42 cellular contexts compared by ENCODE assay signal in genomic region chr11:69609351-69609750, GRCh38.
"Had no signal": no experiment of that assay in that cellular context is flagged by ENCODE, and none has a peak within 500 bp of the region (broad histone marks: within the 10 kb centered on the region; RNA-seq: fewer than 3 reads in every experiment).

No MANE protein-coding gene starts in this region.

- H3K4me1 Mint-ChIP-seq: activated B cell treated with CpG ODN at 0.5 μM for 24 hours; activated CD4-positive, alpha-beta memory T cell treated with anti-CD3 and anti-CD28 coated beads, Interleukin-2, amount 10 ng/mL, durations not matched to agents 7 days and 5 days; activated CD8-positive, alpha-beta memory T cell treated with anti-CD3 and anti-CD28 coated beads, Interleukin-2, amount 10 ng/mL, durations not matched to agents 7 days and 5 days; activated naive CD8-positive, alpha-beta T cell treated with anti-CD3 and anti-CD28 coated beads for 36 hours; activated T-helper 17 cell treated with anti-CD3 and anti-CD28 coated beads, Interleukin-2, amount 50 U/mL, for 72 hours; brain; T-cell; T-helper 17 cell had no signal

- H3K27ac Mint-ChIP-seq: activated B cell treated with CpG ODN at 0.5 μM for 24 hours; activated CD4-positive, alpha-beta memory T cell treated with anti-CD3 and anti-CD28 coated beads, Interleukin-2, amount 10 ng/mL, durations not matched to agents 7 days and 5 days; activated CD8-positive, alpha-beta memory T cell treated with anti-CD3 and anti-CD28 coated beads, Interleukin-2, amount 10 ng/mL, durations not matched to agents 7 days and 5 days; activated naive CD8-positive, alpha-beta T cell treated with anti-CD3 and anti-CD28 coated beads for 36 hours; activated T-cell treated with anti-CD3 and anti-CD28 coated beads, Interleukin-2, amount 50 U/mL, for 72 hours; activated T-helper 17 cell treated with anti-CD3 and anti-CD28 coated beads, Interleukin-2, amount 50 U/mL, for 72 hours; brain; T-cell; T-helper 17 cell had no signal

- H3K4me3 Mint-ChIP-seq: activated B cell treated with CpG ODN at 0.5 μM for 24 hours; activated CD4-positive, alpha-beta memory T cell treated with anti-CD3 and anti-CD28 coated beads, Interleukin-2, amount 10 ng/mL, durations not matched to agents 7 days and 5 days; activated CD8-positive, alpha-beta memory T cell treated with anti-CD3 and anti-CD28 coated beads, Interleukin-2, amount 10 ng/mL, durations not matched to agents 7 days and 5 days; activated naive CD8-positive, alpha-beta T cell treated with anti-CD3 and anti-CD28 coated beads for 36 hours; activated T-cell treated with anti-CD3 and anti-CD28 coated beads, Interleukin-2, amount 50 U/mL, for 72 hours; activated T-helper 17 cell treated with anti-CD3 and anti-CD28 coated beads, Interleukin-2, amount 50 U/mL, for 72 hours; brain; T-cell; T-helper 17 cell had no signal

- H3K27ac ChIP-seq: VCaP had no signal

- DNase-seq: activated B cell treated with CpG ODN at 0.5 μM for 24 hours; activated CD4-positive, alpha-beta memory T cell treated with anti-CD3 and anti-CD28 coated beads, Interleukin-2, amount 10 ng/mL, durations not matched to agents 7 days and 5 days; activated CD4-positive, alpha-beta T cell treated with anti-CD3 and anti-CD28 coated beads for 4 hours; activated CD4-positive, alpha-beta T cell treated with anti-CD3 and anti-CD28 coated beads, Interleukin-2, amount 50 U/mL, for 1 hour; activated CD4-positive, CD25-positive, alpha-beta regulatory T cell treated with anti-CD3 and anti-CD28 coated beads, Interleukin-2, amount 50 U/mL, for 72 hours; activated CD8-positive, alpha-beta memory T cell treated with anti-CD3 and anti-CD28 coated beads for 24 hours; activated CD8-positive, alpha-beta memory T cell treated with anti-CD3 and anti-CD28 coated beads, Interleukin-2, amount 10 ng/mL, durations not matched to agents 7 days and 5 days; activated CD8-positive, alpha-beta memory T cell treated with anti-CD3 and anti-CD28 coated beads, Interleukin-2, amount 50 U/mL, for 48 hours; activated effector memory CD4-positive, alpha-beta T cell treated with anti-CD3 and anti-CD28 coated beads, Interleukin-2, amount 50 U/mL, for 16 hours; activated naive CD4-positive, alpha-beta T cell; activated naive CD4-positive, alpha-beta T cell treated with anti-CD3 and anti-CD28 coated beads, Interleukin-2, amount 50 U/mL, for 16 hours; activated naive CD8-positive, alpha-beta T cell treated with anti-CD3 and anti-CD28 coated beads for 36 hours; activated T-cell treated with anti-CD3 and anti-CD28 coated beads, Interleukin-2, amount 50 U/mL, for 72 hours; amniotic stem cell; aorta; caudate nucleus; cerebellar nuclear complex; Karpas-422; MM.1S; MV-4-11; NCI-H1092; NCI-H1436 treated with DMSO at 0.1 percent for 48 hours; NCI-H1694 treated with DMSO at 0.1 percent for 48 hours; NCI-H2029; NCI-H2107; NCI-H2171; NCI-H510A; NCI-H526; NCI-H748 treated with DMSO at 0.1 percent for 48 hours; OCI-M1; RPMI8226; SIG-M5; T-cell; T-helper 17 cell; T-helper 9 cell had no signal

- FAIRE-seq: bronchial epithelial cell had no signal

- H3K9me3 Mint-ChIP-seq: activated CD4-positive, alpha-beta memory T cell treated with anti-CD3 and anti-CD28 coated beads, Interleukin-2, amount 10 ng/mL, durations not matched to agents 7 days and 5 days had no signal

- H3K36me3 Mint-ChIP-seq: activated CD8-positive, alpha-beta memory T cell treated with anti-CD3 and anti-CD28 coated beads, Interleukin-2, amount 10 ng/mL, durations not matched to agents 7 days and 5 days; activated naive CD8-positive, alpha-beta T cell treated with anti-CD3 and anti-CD28 coated beads for 36 hours; brain; T-cell had no signal

- ATAC-seq: activated CD8-positive, alpha-beta memory T cell treated with anti-CD3 and anti-CD28 coated beads, Interleukin-2, amount 10 ng/mL, durations not matched to agents 7 days and 5 days; activated T-cell treated with anti-CD3 and anti-CD28 coated beads, Interleukin-2, amount 50 U/mL, for 72 hours; activated T-helper 17 cell treated with anti-CD3 and anti-CD28 coated beads, Interleukin-2, amount 50 U/mL, for 72 hours; Panc1; Right ventricle myocardium inferior; SK-N-SH treated with all-trans-retinoic acid at 6 μM for 48 hours; T-cell; T-helper 17 cell had no signal
